Comparison of ENCODE assay signal across 13 cellular contexts in genomic region chr2:174058022-174058421, GRCh38.
DNase-seq lines count a peak whose midpoint lies in the region; ATAC-seq and TF ChIP-seq lines count a peak whose summit lies in the region.
"Had no signal": no experiment of that assay in that cellular context is flagged by ENCODE, and none has a peak within 500 bp of the region (broad histone marks: within the 10 kb centered on the region; RNA-seq: fewer than 3 reads in every experiment).

No MANE protein-coding gene starts in this region.

- 9% methylated on average over 2 of the region's 2 CpGs for WGBS in prostate gland

- H3K9me3 ChIP-seq in prostate gland = no peaks in the 10 kb centered on the region

- peaks cover 27% of the 10 kb centered on the region for H3K4me1 ChIP-seq in GM23338 (ENCODE audit: insufficient read depth)
- no peaks in the 10 kb centered on the region for H3K4me1 ChIP-seq in prostate gland (replicated peaks)

- H3K27ac Mint-ChIP-seq in GM23338 (no peak overlapping the region), endothelial cell (ENCODE audit: unreplicated experiment) (no peak overlapping the region)
- no peak overlapping the region for H3K27ac Mint-ChIP-seq in activated naive CD8-positive, alpha-beta T cell treated with anti-CD3 and anti-CD28 coated beads, Interleukin-2, amount 50 U/mL, for 24 hours
- H3K27ac Mint-ChIP-seq: B cell; CD4-positive, alpha-beta memory T cell; H9 had no signal

- DNase-seq in GM23338 (ENCODE audit: low spot score) (no peak), endothelial cell (ENCODE audit: low spot score) (no peak), prostate gland (ENCODE audit: low spot score) (peak; percentile 65), NOMO-1 (lab: John Stamatoyannopoulos, UW; ENCODE audit: unreplicated experiment in 2 of 2) (no peak)
- DNase-seq in activated naive CD8-positive, alpha-beta T cell treated with anti-CD3 and anti-CD28 coated beads, Interleukin-2, amount 50 U/mL, for 24 hours = no peak
- DNase-seq: C1 segment of cervical spinal cord; CD4-positive, alpha-beta memory T cell; DMS79; GOT3; H9 had no signal

- H3K9me2 ChIP-seq in GM23338 (ENCODE audit: insufficient read depth) = no peaks in the 10 kb centered on the region

- intact Hi-C loops in prostate gland (cut with DNase I) = no loop called here

- no peaks in the 10 kb centered on the region for H4K20me1 ChIP-seq in GM23338 (replicated peaks; ENCODE audit: insufficient read depth)

- H3K4me3 Mint-ChIP-seq in GM23338 (no peak overlapping the region), endothelial cell (ENCODE audit: unreplicated experiment) (peak overlapping the region; percentile 57)
- no peak overlapping the region for H3K4me3 Mint-ChIP-seq in activated naive CD8-positive, alpha-beta T cell treated with anti-CD3 and anti-CD28 coated beads, Interleukin-2, amount 50 U/mL, for 24 hours
- H3K4me3 Mint-ChIP-seq: B cell; CD4-positive, alpha-beta memory T cell; H9 had no signal

- H3K27ac ChIP-seq in GM23338 (ENCODE audit: low read depth) (no peak overlapping the region), VCaP (peak overlapping the region; percentile 83), prostate gland (no peak overlapping the region)

- ATAC-seq in GM23338 (no peak), GM18502 (IDR thresholded peaks at IDR 0.05; ENCODE audit: poor library complexity, unreplicated experiment) (no peak)
- ATAC-seq in activated naive CD8-positive, alpha-beta T cell treated with anti-CD3 and anti-CD28 coated beads, Interleukin-2, amount 50 U/mL, for 24 hours = no peak

- H3K27me3 ChIP-seq in GM23338 (ENCODE audit: insufficient read depth) = no peaks in the 10 kb centered on the region
- no peaks in the 10 kb centered on the region for H3K27me3 ChIP-seq in prostate gland (replicated peaks; ENCODE audit: insufficient read depth)

- H3K27me3 Mint-ChIP-seq in GM23338 (ENCODE audit: insufficient read depth, low read depth, poor library complexity) (peaks cover 5% of the 10 kb centered on the region), endothelial cell (ENCODE audit: unreplicated experiment) (peaks cover 2% of the 10 kb centered on the region)
- peaks cover 8% of the 10 kb centered on the region for H3K27me3 Mint-ChIP-seq in activated naive CD8-positive, alpha-beta T cell treated with anti-CD3 and anti-CD28 coated beads, Interleukin-2, amount 50 U/mL, for 24 hours

- H3K36me3 Mint-ChIP-seq in GM23338 (ENCODE audit: low read depth) = peaks cover 13% of the 10 kb centered on the region
- peaks cover 10% of the 10 kb centered on the region for H3K36me3 Mint-ChIP-seq in endothelial cell (ENCODE audit: low read depth, unreplicated experiment)
- no peaks in the 10 kb centered on the region for H3K36me3 Mint-ChIP-seq in activated naive CD8-positive, alpha-beta T cell treated with anti-CD3 and anti-CD28 coated beads, Interleukin-2, amount 50 U/mL, for 24 hours (ENCODE audit: low read depth)

- H3K4me3 ChIP-seq in GM23338 = no peak overlapping the region
- no peak overlapping the region for H3K4me3 ChIP-seq in prostate gland

- H3K79me2 ChIP-seq in GM23338 (replicated peaks; ENCODE audit: insufficient read depth) = no peaks in the 10 kb centered on the region

- H2AFZ ChIP-seq in GM23338 = 0 out of 2 replicates have a peak overlapping the region, but pooled peaks have one; percentile 19

- peaks cover 13% of the 10 kb centered on the region for H3K9me3 Mint-ChIP-seq in GM23338
- H3K9me3 Mint-ChIP-seq in endothelial cell (ENCODE audit: unreplicated experiment) = no peaks in the 10 kb centered on the region
- peaks cover 16% of the 10 kb centered on the region for H3K9me3 Mint-ChIP-seq in activated naive CD8-positive, alpha-beta T cell treated with anti-CD3 and anti-CD28 coated beads, Interleukin-2, amount 50 U/mL, for 24 hours

- H3K36me3 ChIP-seq in GM23338 (ENCODE audit: insufficient read depth) (no peaks in the 10 kb centered on the region), prostate gland (no peaks in the 10 kb centered on the region)

- TF ChIP-seq POLR2A in prostate gland (IDR thresholded peaks at IDR 0.05) = no peak

- TF ChIP-seq CTCF in GM23338 (conservative IDR thresholded peaks at IDR 0.05; ENCODE audit: low read depth in 2 of 2) (no peak), VCaP (conservative IDR thresholded peaks at IDR 0.05) (no peak), endothelial cell (IDR thresholded peaks at IDR 0.05; ENCODE audit: unreplicated experiment) (no peak), prostate gland (IDR thresholded peaks at IDR 0.05) (no peak)

- H3K4me1 Mint-ChIP-seq in GM23338 (peaks cover 21% of the 10 kb centered on the region), endothelial cell (ENCODE audit: unreplicated experiment) (peaks cover 17% of the 10 kb centered on the region)
- no peaks in the 10 kb centered on the region for H3K4me1 Mint-ChIP-seq in activated naive CD8-positive, alpha-beta T cell treated with anti-CD3 and anti-CD28 coated beads, Interleukin-2, amount 50 U/mL, for 24 hours
- H3K4me1 Mint-ChIP-seq: CD4-positive, alpha-beta memory T cell had no signal

- no peak overlapping the region for H3K4me2 ChIP-seq in GM23338

- peaks cover 6% of the 10 kb centered on the region; the same call in 1 of the 2 replicates for H3F3A ChIP-seq in GM23338 (replicated peaks; ENCODE audit: low read depth)

TF ChIP-seq in GM23338, 12 proteins besides CTCF, POLR2A, EP300 and RAD21 (continues in another document):
- no peak for TF ChIP-seq ZNF331 (CRISPR knock-in tag; IDR thresholded peaks at IDR 0.05; ENCODE audit: low read depth)
- no peak for TF ChIP-seq ZNF462 (CRISPR knock-in tag; IDR thresholded peaks at IDR 0.05)
- TF ChIP-seq CREB1 (CRISPR knock-in tag; IDR thresholded peaks at IDR 0.05; ENCODE audit: low read depth) = no peak
- TF ChIP-seq ETS1 (IDR thresholded peaks at IDR 0.05) = no peak
- TF ChIP-seq NANOG (IDR thresholded peaks at IDR 0.05; ENCODE audit: borderline replicate concordance) = no peak
- no peak for TF ChIP-seq EZH2 (IDR thresholded peaks at IDR 0.05; ENCODE audit: low read depth, unreplicated experiment)
